Comparison of ENCODE assay signal across 11 cellular contexts in the genomic region with DNA sequence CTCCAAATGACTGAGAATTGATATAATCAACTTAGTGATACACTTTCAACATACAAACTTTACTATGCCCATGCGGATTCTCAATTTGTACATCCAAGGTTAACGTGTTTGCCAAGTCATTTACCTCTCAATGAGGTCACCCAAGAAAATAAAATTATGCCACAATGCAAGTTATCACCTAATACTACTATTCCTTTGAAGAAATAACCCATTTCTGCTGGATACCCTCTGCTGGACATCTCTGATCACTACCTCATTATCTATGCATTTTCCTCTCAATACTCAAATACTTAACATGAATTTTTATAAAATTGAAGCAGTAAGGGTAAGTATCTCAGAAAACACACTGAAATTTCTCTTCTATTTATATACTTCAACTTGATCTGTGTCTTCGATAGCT. TPM values are rescaled to one million over a fixed set of nuclear protein-coding genes. Genes with fewer than 3 reads are reported as not detected.
DNase-seq lines count a peak whose midpoint lies in the region; ATAC-seq, FAIRE-seq and TF ChIP-seq lines count a peak whose summit lies in the region.
"Had no signal": no experiment of that assay in that cellular context is flagged by ENCODE, and none has a peak within 500 bp of the region (broad histone marks: within the 10 kb centered on the region; RNA-seq: fewer than 3 reads in every experiment).

No MANE protein-coding gene starts in this region.

- WGBS in smooth muscle cell (ENCODE audit: low lambda C conversion rate) = 98% methylated on average over 3 of the region's 3 CpGs

- H3K4me2 ChIP-seq in OCI-LY1 (ENCODE audit: low read length) (no peak overlapping the region), smooth muscle cell (no peak overlapping the region)

- CTCF ChIA-PET in MCF 10A (lab: Yijun Ruan, JAX) = interaction anchor here (0.7 to 1.4 kb wide), 6 partner anchors 8 to 273 kb away, joined by 3 to 16 read pairs (median 3); no protein-coding TSS in a partner anchor

- H3K9ac ChIP-seq in OCI-LY1 (ENCODE audit: low read length) (no peak overlapping the region), smooth muscle cell (ENCODE audit: low read depth) (no peak overlapping the region)

- H3K4me3 ChIP-seq in breast epithelium = no peak overlapping the region
- no peak overlapping the region for H3K4me3 ChIP-seq in OCI-LY1 (ENCODE audit: low read depth, low read length, poor library complexity, severe bottlenecking)
- H3K4me3 ChIP-seq in smooth muscle cell = no peak overlapping the region
- no peak overlapping the region for H3K4me3 ChIP-seq in uterus

- BruUV-seq in MCF 10A (replicated peaks; lab: Mats Ljungman, UMichigan) = TSS peak; percentile 4

- H3K36me3 ChIP-seq in breast epithelium (no peaks in the 10 kb centered on the region), OCI-LY1 (ENCODE audit: insufficient read depth, low read length) (no peaks in the 10 kb centered on the region), smooth muscle cell (ENCODE audit: low read depth) (no peaks in the 10 kb centered on the region), uterus (no peaks in the 10 kb centered on the region)

- no peak overlapping the region for H3K4me3 Mint-ChIP-seq in MCF 10A (ENCODE audit: unreplicated experiment)
- H3K4me3 Mint-ChIP-seq in effector memory CD8-positive, alpha-beta T cell = peak overlapping the region; percentile 45 to 97

- no peaks in the 10 kb centered on the region for H4K20me1 ChIP-seq in OCI-LY1 (ENCODE audit: insufficient read depth, low read length)
- H4K20me1 ChIP-seq in smooth muscle cell (ENCODE audit: low read depth) = peaks cover 99% of the 10 kb centered on the region

- H3K79me2 ChIP-seq in OCI-LY1 (ENCODE audit: insufficient read depth, low read length) = no peaks in the 10 kb centered on the region
- peaks cover 100% of the 10 kb centered on the region for H3K79me2 ChIP-seq in smooth muscle cell (ENCODE audit: low read depth)

- no peak overlapping the region for H3K27ac Mint-ChIP-seq in MCF 10A (ENCODE audit: low read depth, unreplicated experiment)
- H3K27ac Mint-ChIP-seq in effector memory CD8-positive, alpha-beta T cell = peak overlapping the region; percentile 38 to 96

- H3K4me1 ChIP-seq in breast epithelium = no peaks in the 10 kb centered on the region
- H3K4me1 ChIP-seq in OCI-LY1 (ENCODE audit: insufficient read depth, low read length, severe bottlenecking) = no peaks in the 10 kb centered on the region
- no peaks in the 10 kb centered on the region for H3K4me1 ChIP-seq in smooth muscle cell (ENCODE audit: low read depth)
- H3K4me1 ChIP-seq in uterus = peaks cover 0 to 5% of the 10 kb centered on the region in 2 donors

- no peaks in the 10 kb centered on the region for H3K27me3 Mint-ChIP-seq in MCF 10A (ENCODE audit: insufficient read depth, unreplicated experiment)
- no peaks in the 10 kb centered on the region for H3K27me3 Mint-ChIP-seq in effector memory CD8-positive, alpha-beta T cell

- DNase-seq in MCF 10A (ENCODE audit: unreplicated experiment) (no peak), breast epithelium (ENCODE audit: low spot score in 2 of 2) (no peak), smooth muscle cell (lab: John Stamatoyannopoulos, UW; ENCODE audit: unreplicated experiment) (no peak), urothelium cell line (ENCODE audit: low spot score) (no peak), amniotic stem cell (lab: John Stamatoyannopoulos, UW) (no peak), uterus (no peak)
- no peak for DNase-seq in effector memory CD8-positive, alpha-beta T cell
- DNase-seq: CD8-positive, alpha-beta T cell; NCI-H510A treated with DMSO at 0.1 percent for 48 hours; stimulated activated CD4-positive, alpha-beta T cell treated with anti-CD3 and anti-CD28 coated beads, Interleukin-12 subunit alpha, Interleukin-12 subunit beta, amount 100 ng/mL, for 4 hours had no signal

- H3K9me2 ChIP-seq in OCI-LY1 (ENCODE audit: low read depth, low read length) = no peaks in the 10 kb centered on the region

- H2AFZ ChIP-seq in OCI-LY1 (ENCODE audit: low read length) (no peak overlapping the region), smooth muscle cell (ENCODE audit: low read depth) (no peak overlapping the region)

- intact Hi-C loops in MCF 10A (cut with micrococcal nuclease) = no loop called here
- intact Hi-C loops in breast epithelium (cut with DNase I; ENCODE audit: low total_unique reads) = no loop called here
- intact Hi-C loops in uterus (cut with DNase I; ENCODE audit: low total_unique reads) = no loop called here

- H3F3A ChIP-seq in OCI-LY1 (ENCODE audit: insufficient read depth, low read length) (no peaks in the 10 kb centered on the region), smooth muscle cell (ENCODE audit: low read depth) (no peaks in the 10 kb centered on the region)

- POLR2A ChIA-PET in MCF 10A (lab: Yijun Ruan, JAX) = interaction anchor here (0.7 to 1.9 kb wide), 3 partner anchors 8 to 13 kb away, joined by 3 to 15 read pairs (median 6); no protein-coding TSS in a partner anchor

- TF ChIP-seq POLR2A in breast epithelium (IDR thresholded peaks at IDR 0.05) (no peak), uterus (IDR thresholded peaks at IDR 0.05) (no peak)

- H3K27me3 ChIP-seq in breast epithelium (no peaks in the 10 kb centered on the region), OCI-LY1 (ENCODE audit: insufficient read depth, low read length) (no peaks in the 10 kb centered on the region), smooth muscle cell (ENCODE audit: low read depth) (no peaks in the 10 kb centered on the region), uterus (no peaks in the 10 kb centered on the region)

- H3K9me3 ChIP-seq in breast epithelium (no peaks in the 10 kb centered on the region), OCI-LY1 (ENCODE audit: low read length) (no peaks in the 10 kb centered on the region), smooth muscle cell (replicated peaks; ENCODE audit: low read depth) (no peaks in the 10 kb centered on the region), uterus (no peaks in the 10 kb centered on the region)

- no peak for FAIRE-seq in urothelium cell line (lab: Jason Lieb, UNC)

- peak; percentile 23 for ATAC-seq in effector memory CD8-positive, alpha-beta T cell (replicated peaks)
- ATAC-seq: CD8-positive, alpha-beta T cell had no signal

- H3K4me1 Mint-ChIP-seq in MCF 10A (ENCODE audit: insufficient read depth, unreplicated experiment) = peaks cover 12% of the 10 kb centered on the region
- peaks cover 15 to 71% of the 10 kb centered on the region in 2 donors for H3K4me1 Mint-ChIP-seq in effector memory CD8-positive, alpha-beta T cell (ENCODE audit: low read depth in 2 of 2)

- peaks cover 24% of the 10 kb centered on the region for H3K36me3 Mint-ChIP-seq in MCF 10A (ENCODE audit: insufficient read depth, unreplicated experiment)
- peaks cover 47% of the 10 kb centered on the region for H3K36me3 Mint-ChIP-seq in effector memory CD8-positive, alpha-beta T cell (ENCODE audit: insufficient read depth)

- H3K27ac ChIP-seq in breast epithelium = no peak overlapping the region
- no peak overlapping the region for H3K27ac ChIP-seq in OCI-LY1 (ENCODE audit: low read depth, low read length, poor library complexity, severe bottlenecking)
- H3K27ac ChIP-seq in smooth muscle cell (ENCODE audit: low read depth) = no peak overlapping the region
- peak overlapping the region in 1 of 2 donors; percentile 14 for H3K27ac ChIP-seq in uterus

- no peaks in the 10 kb centered on the region for H3K9me3 Mint-ChIP-seq in MCF 10A (ENCODE audit: unreplicated experiment)
- H3K9me3 Mint-ChIP-seq in effector memory CD8-positive, alpha-beta T cell = no peaks in the 10 kb centered on the region
- H3K9me3 Mint-ChIP-seq: CD8-positive, alpha-beta T cell had no signal

- no peak for TF ChIP-seq CTCF in MCF 10A (IDR thresholded peaks at IDR 0.05; ENCODE audit: unreplicated experiment)
- TF ChIP-seq CTCF in breast epithelium (IDR thresholded peaks at IDR 0.05) = no peak
- TF ChIP-seq CTCF in OCI-LY1 (IDR thresholded peaks at IDR 0.05; ENCODE audit: low read length) = peak; percentile 17; the same call in 1 of the 2 replicates
- TF ChIP-seq CTCF in smooth muscle cell (IDR thresholded peaks at IDR 0.05; ENCODE audit: borderline replicate concordance, insufficient read depth, poor library complexity, severe bottlenecking) = peak; percentile 8
- TF ChIP-seq CTCF in uterus (IDR thresholded peaks at IDR 0.05) = no peak

RNA-seq across cellular contexts. Expression of a gene that starts 12.7 kb away (rescaled TPM):
- 43.4 and 57.7 TPM in 2 replicates for total RNA-seq in MCF 10A (2022)
- total RNA-seq in breast epithelium = 10 to 100 TPM; 48.3 to 75.1 (median 57.0) TPM
- 37.4 and 57.1 TPM in 2 replicates for total RNA-seq in smooth muscle cell
- polyA plus RNA-seq in smooth muscle cell = 40.2 and 42.8 TPM in 2 replicates
- 100 to 1,000 TPM in 1 of 4 donors, 10 to 100 TPM in 3; 35.6 to 100 (median 55.4) TPM for total RNA-seq in uterus

Comparison
In these comparisons a context has a peak if more than half of its experiments do, and no peak if none do; other contexts are left out.
1. CTCF ChIP-seq: peak in OCI-LY1 (single experiment) and smooth muscle cell (single experiment); none in MCF 10A (single experiment), breast epithelium (0 of 3) and uterus (0 of 4).